13 cellular contexts compared by ENCODE assay signal in genomic region chr9:129583308-129584038, GRCh38. TPM values are rescaled to one million over a fixed set of nuclear protein-coding genes. Genes with fewer than 3 reads are reported as not detected.
DNase-seq lines count a peak whose midpoint lies in the region; ATAC-seq and TF ChIP-seq lines count a peak whose summit lies in the region.
"Had no signal": no experiment of that assay in that cellular context is flagged by ENCODE, and none has a peak within 500 bp of the region (broad histone marks: within the 10 kb centered on the region; RNA-seq: fewer than 3 reads in every experiment).

No MANE protein-coding gene starts in this region.

- CTCF ChIA-PET in CD4-positive, alpha-beta T cell (lab: Charles Lee): interaction anchor here (1.2 kb wide), 1 partner anchor 28 kb away, joined by 6 read pairs; no protein-coding TSS in a partner anchor
- CTCF ChIA-PET in WTC11 (lab: Charles Lee): interaction anchor here (0.9 to 1.7 kb wide), 5 partner anchors 10 to 417 kb away, joined by 3 to 9 read pairs (median 6); no protein-coding TSS in a partner anchor

- peaks cover 69% of the 10 kb centered on the region for H3K4me1 Mint-ChIP-seq in CD4-positive, alpha-beta T cell (ENCODE audit: low read depth)
- H3K4me1 Mint-ChIP-seq in WTC11: peaks cover 34% of the 10 kb centered on the region

- H3K36me3 ChIP-seq in lower lobe of right lung: no peaks in the 10 kb centered on the region
- no peaks in the 10 kb centered on the region for H3K36me3 ChIP-seq in brain microvascular endothelial cell (replicated peaks)
- H3K36me3 ChIP-seq: esophagus muscularis mucosa had no signal

- H3K4me1 ChIP-seq in lower lobe of right lung: peaks cover 9% of the 10 kb centered on the region

- H3K27ac Mint-ChIP-seq in CD4-positive, alpha-beta T cell: peak overlapping the region; percentile 27
- no peak overlapping the region for H3K27ac Mint-ChIP-seq in WTC11

- H3K4me3 ChIP-seq in lower lobe of right lung (no peak overlapping the region), brain microvascular endothelial cell (ENCODE audit: low read depth, low read length) (no peak overlapping the region)
- H3K4me3 ChIP-seq: esophagus muscularis mucosa, hepatocyte had no signal

- intact Hi-C loops in CD4-positive, alpha-beta T cell (cut with DNase I, micrococcal nuclease): loop anchor here in 1 of 2 experiments (10.0 kb wide), 1 partner anchor 89 kb away; no protein-coding TSS in a partner anchor
- intact Hi-C loops in lower lobe of right lung (cut with DNase I): no loop called here

- no peaks in the 10 kb centered on the region for H3K9me3 Mint-ChIP-seq in CD4-positive, alpha-beta T cell
- H3K9me3 Mint-ChIP-seq in WTC11: 0 out of 2 replicates have a peak, but pooled peaks cover 4% of the 10 kb centered on the region
- H3K9me3 Mint-ChIP-seq: CD8-positive, alpha-beta T cell; naive thymus-derived CD8-positive, alpha-beta T cell had no signal

- H3K36me3 Mint-ChIP-seq in CD4-positive, alpha-beta T cell (ENCODE audit: low read depth): no peaks in the 10 kb centered on the region
- no peaks in the 10 kb centered on the region for H3K36me3 Mint-ChIP-seq in WTC11
- H3K36me3 Mint-ChIP-seq: activated naive CD8-positive, alpha-beta T cell; CD8-positive, alpha-beta T cell; naive thymus-derived CD8-positive, alpha-beta T cell had no signal

- POLR2A ChIA-PET in CD4-positive, alpha-beta T cell (lab: Charles Lee): interaction anchor here (1.4 to 2.2 kb wide), 4 partner anchors 13 to 443 kb away, joined by 4 to 9 read pairs (median 8); partner anchors contain the start of gene IER5L
- POLR2A ChIA-PET in WTC11 (lab: Charles Lee): interaction anchor here (0.8 to 1.1 kb wide), 2 partner anchors 13 to 393 kb away, joined by 3 to 4 read pairs; no protein-coding TSS in a partner anchor

- no peak overlapping the region for H3K27ac ChIP-seq in CD4-positive, alpha-beta T cell (ENCODE audit: low read depth, low read length)
- H3K27ac ChIP-seq in lower lobe of right lung: no peak overlapping the region
- H3K27ac ChIP-seq in brain microvascular endothelial cell: no peak overlapping the region
- H3K27ac ChIP-seq: esophagus muscularis mucosa had no signal

- H3K27me3 ChIP-seq in CD4-positive, alpha-beta T cell (ENCODE audit: control insufficient read depth, insufficient read depth, low read length): no peaks in the 10 kb centered on the region
- H3K27me3 ChIP-seq in lower lobe of right lung (ENCODE audit: low read depth) (no peaks in the 10 kb centered on the region), brain microvascular endothelial cell (replicated peaks) (no peaks in the 10 kb centered on the region)
- H3K27me3 ChIP-seq: esophagus muscularis mucosa, hepatocyte had no signal

- no peaks in the 10 kb centered on the region for H3K27me3 Mint-ChIP-seq in CD4-positive, alpha-beta T cell
- peaks cover 3% of the 10 kb centered on the region for H3K27me3 Mint-ChIP-seq in WTC11 (ENCODE audit: low read depth)
- H3K27me3 Mint-ChIP-seq: activated naive CD8-positive, alpha-beta T cell; naive thymus-derived CD8-positive, alpha-beta T cell had no signal

- no peak overlapping the region for H3K4me3 Mint-ChIP-seq in CD4-positive, alpha-beta T cell
- H3K4me3 Mint-ChIP-seq in WTC11: no peak overlapping the region
- H3K4me3 Mint-ChIP-seq: CD8-positive, alpha-beta T cell had no signal

- no peak for ATAC-seq in CD4-positive, alpha-beta T cell (ENCODE audit: poor library complexity)
- ATAC-seq in WTC11 (no peak), lower lobe of right lung (peak; percentile 59 to 65), HG03571 (IDR thresholded peaks at IDR 0.05; ENCODE audit: unreplicated experiment) (no peak)

- no peaks in the 10 kb centered on the region for H3K9me3 ChIP-seq in CD4-positive, alpha-beta T cell (ENCODE audit: control insufficient read depth, low read length)
- H3K9me3 ChIP-seq in lower lobe of right lung: no peaks in the 10 kb centered on the region
- H3K9me3 ChIP-seq: esophagus muscularis mucosa had no signal

- no peak for TF ChIP-seq CTCF in CD4-positive, alpha-beta T cell (IDR thresholded peaks at IDR 0.05)
- TF ChIP-seq CTCF in WTC11 (IDR thresholded peaks at IDR 0.05) (no peak), lower lobe of right lung (IDR thresholded peaks at IDR 0.05) (no peak), brain microvascular endothelial cell (IDR thresholded peaks at IDR 0.05; ENCODE audit: low read depth, low read length, missing control alignments) (no peak)

- in situ Hi-C loops in KBM-7 (cut with MboI; ENCODE audit: low pct_unique_long_range_greater_than_20kb, low sequenced_read_pairs): no loop called here
- in situ Hi-C loops in brain microvascular endothelial cell (cut with HindIII; ENCODE audit: low pct_ligation_motif_present, low sequenced_read_pairs): no loop called here

- DNase-seq in CD4-positive, alpha-beta T cell: no peak
- DNase-seq in KBM-7: peak; percentile 38
- DNase-seq in WTC11 (ENCODE audit: low spot score): no peak
- DNase-seq in lower lobe of right lung: no peak
- DNase-seq in midbrain (lab: John Stamatoyannopoulos, UW): no peak
- no peak for DNase-seq in brain microvascular endothelial cell

TF ChIP-seq in WTC11, 78 proteins besides CTCF, POLR2A, EP300 and RAD21:
- TF ChIP-seq RELA (CRISPR knock-in tag; IDR thresholded peaks at IDR 0.05; ENCODE audit: borderline replicate concordance) (no peak), GABPB1 (CRISPR knock-in tag; IDR thresholded peaks at IDR 0.05) (0 out of 2 replicates have a peak, but pooled peaks have one; percentile 63)

RNA-seq across cellular contexts. Expression of gene C9orf50, which starts 37.4 kb away (rescaled TPM):
- total RNA-seq in CD4-positive, alpha-beta T cell: not detected
- total RNA-seq in WTC11 (2021) (0.11 TPM in 1 of 3 replicates, not detected in the others), lower lobe of right lung (not detected)
- total RNA-seq: hepatocyte; LHCN-M2; naive thymus-derived CD8-positive, alpha-beta T cell had no signal

RNA-seq across cellular contexts. Expression of gene NTMT1, which starts 42.5 kb away (rescaled TPM):
- total RNA-seq in CD4-positive, alpha-beta T cell: 10 to 100 TPM; 50.7 to 52.5 TPM
- total RNA-seq in WTC11 (2021) (55.4 to 71.1 TPM (median 58.1 TPM) in 3 replicates), lower lobe of right lung (25.1 TPM)

RNA-seq across cellular contexts. Expression of gene ASB6, which starts 58.5 kb away (rescaled TPM):
- 10 to 100 TPM; 28.5 to 29.3 TPM for total RNA-seq in CD4-positive, alpha-beta T cell
- total RNA-seq in WTC11 (2021) (19.3 to 20.0 TPM (median 19.7 TPM) in 3 replicates), lower lobe of right lung (14.6 TPM)

Comparison
In these comparisons a context has a peak if more than half of its experiments do, and no peak if none do; other contexts are left out.
1. ATAC-seq: peak in lower lobe of right lung (2 of 2); none in CD4-positive, alpha-beta T cell (single experiment), WTC11 (single experiment) and HG03571 (single experiment).